In the genomic region with DNA sequence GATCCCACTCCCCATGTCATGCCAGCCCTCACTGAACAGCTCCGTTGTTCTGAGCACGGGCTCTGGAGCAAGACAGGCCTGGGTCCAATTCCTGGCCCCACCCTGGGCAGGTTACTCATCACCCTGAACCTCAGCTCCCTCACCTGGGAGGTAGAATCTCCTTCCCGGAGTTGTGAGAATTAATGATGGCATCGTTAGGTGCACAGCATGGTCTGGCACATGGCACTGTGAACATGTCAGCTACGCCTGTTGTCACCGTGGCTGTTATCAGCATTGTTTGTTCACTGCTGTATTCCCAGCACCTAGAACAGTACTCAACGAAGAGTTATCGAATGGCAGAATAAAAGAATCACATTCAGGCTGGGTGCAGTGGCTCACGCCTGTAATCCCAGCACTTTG, we compare ENCODE assay signal across 23 cellular contexts. TPM values are rescaled to one million over a fixed set of nuclear protein-coding genes. Genes with fewer than 3 reads are reported as not detected.
DNase-seq lines count a peak whose midpoint lies in the region; ATAC-seq and TF ChIP-seq lines count a peak whose summit lies in the region.
"Had no signal": no experiment of that assay in that cellular context is flagged by ENCODE, and none has a peak within 500 bp of the region (broad histone marks: within the 10 kb centered on the region; RNA-seq: fewer than 3 reads in every experiment).

No MANE protein-coding gene starts in this region.

- TF ChIP-seq CTCF in WERI-Rb-1 (IDR thresholded peaks at IDR 0.05; ENCODE audit: low read depth, low read length) (no peak), foreskin keratinocyte (conservative IDR thresholded peaks at IDR 0.05) (no peak), uterus (IDR thresholded peaks at IDR 0.05) (no peak)

- H4K91ac ChIP-seq in neuronal stem cell (ENCODE audit: low read depth, low read length, poor library complexity) = no peak overlapping the region

- H2BK120ac ChIP-seq in neuronal stem cell (ENCODE audit: low read depth, low read length) = no peak overlapping the region

- TF ChIP-seq POLR2A in uterus (IDR thresholded peaks at IDR 0.05) = no peak

- H3K18ac ChIP-seq in neuronal stem cell (ENCODE audit: low read length) = peak overlapping the region; percentile 18

- H3K36me3 ChIP-seq in WERI-Rb-1 (peaks cover 31% of the 10 kb centered on the region), neuronal stem cell (replicated peaks in 1 of 2; ENCODE audit: control insufficient read depth in 2 of 2, insufficient read depth in 2 of 2, low read length in 2 of 2) (peaks cover 15 to 33% of the 10 kb centered on the region in 2 donors), uterus (no peaks in the 10 kb centered on the region)

- H4K8ac ChIP-seq in neuronal stem cell (ENCODE audit: low read depth, low read length) = no peak overlapping the region

- intact Hi-C loops in uterus (cut with DNase I; ENCODE audit: low total_unique reads) = no loop called here

- ATAC-seq in foreskin keratinocyte (peak; percentile 19), HG02970 (IDR thresholded peaks at IDR 0.05; ENCODE audit: low FRiP score, unreplicated experiment) (no peak), GM21529 (IDR thresholded peaks at IDR 0.05; ENCODE audit: unreplicated experiment) (no peak), HG02571 (IDR thresholded peaks at IDR 0.05; ENCODE audit: unreplicated experiment) (no peak)
- ATAC-seq: activated CD4-positive, alpha-beta T cell treated with anti-CD3 and anti-CD28 coated beads for 36 hours; HCT116; right lobe of liver; T-cell had no signal

- WGBS in neuronal stem cell (ENCODE audit: extremely low coverage in 2 of 2, insufficient read length in 2 of 2, insufficient replicate concordance in 1 of 2), 2 donors = no CpG with 5 or more reads among the region's 9 CpGs

- H2BK12ac ChIP-seq in neuronal stem cell (ENCODE audit: low read length) = no peak overlapping the region

- H3K9me3 ChIP-seq in WERI-Rb-1 (ENCODE audit: severe bottlenecking) (no peaks in the 10 kb centered on the region), neuronal stem cell (replicated peaks in 1 of 2; ENCODE audit: control insufficient read depth in 2 of 2, insufficient read depth in 1 of 2, low read depth in 1 of 2, low read length in 2 of 2) (peaks cover 0 to 2% of the 10 kb centered on the region in 2 donors), uterus (no peaks in the 10 kb centered on the region)
- H3K9me3 ChIP-seq: right lobe of liver had no signal

- no peak overlapping the region for H2BK15ac ChIP-seq in neuronal stem cell (ENCODE audit: low read length)

- H3K4me2 ChIP-seq in neuronal stem cell (ENCODE audit: insufficient read depth, low read length, poor library complexity, severe bottlenecking) = no peak overlapping the region
- H3K4me2 ChIP-seq: KMS-11 had no signal

- no peaks in the 10 kb centered on the region for H3K4me1 ChIP-seq in foreskin keratinocyte
- H3K4me1 ChIP-seq in neuronal stem cell (ENCODE audit: control insufficient read depth in 2 of 2, insufficient read depth in 1 of 2, low read depth in 1 of 2, low read length in 2 of 2) = peaks cover 5 to 7% of the 10 kb centered on the region in 2 donors
- peaks cover 0 to 4% of the 10 kb centered on the region in 2 donors for H3K4me1 ChIP-seq in uterus
- H3K4me1 ChIP-seq: right lobe of liver had no signal

- H2AK5ac ChIP-seq in neuronal stem cell (ENCODE audit: low read depth, low read length) = peak overlapping the region; percentile 52

- H3K27ac ChIP-seq in WERI-Rb-1 (peak overlapping the region; percentile 90), foreskin keratinocyte (no peak overlapping the region), neuronal stem cell (replicated peaks; ENCODE audit: low read length) (no peak overlapping the region), uterus (peak overlapping the region; percentile 79 to 85)
- H3K27ac ChIP-seq: KMS-11, right lobe of liver had no signal

- no peak overlapping the region for H3K14ac ChIP-seq in neuronal stem cell (ENCODE audit: low read length)

- no peak for DNase-seq in WERI-Rb-1
- DNase-seq in foreskin keratinocyte = no peak
- no peak for DNase-seq in neuronal stem cell (ENCODE audit: low spot score)
- DNase-seq in uterus = no peak
- DNase-seq: activated CD4-positive, alpha-beta T cell treated with anti-CD3 and anti-CD28 coated beads for 36 hours; activated naive CD4-positive, alpha-beta T cell treated with anti-CD3 and anti-CD28 coated beads, Interleukin-2, amount 50 U/mL, for 16 hours; anterior cingulate cortex; CD4-positive, alpha-beta T cell; foreskin melanocyte; hippocampal formation; NCI-H1930; NCI-H446; nucleus accumbens; OCI-M1; right lobe of liver; SIG-M5; stimulated activated CD8-positive, alpha-beta memory T cell treated with anti-CD3 and anti-CD28 coated beads, Interleukin-4, amount 100 ng/mL, for 48 hours; T-cell had no signal

- H3K27me3 ChIP-seq in WERI-Rb-1 (ENCODE audit: insufficient read depth, low read depth, severe bottlenecking) = no peaks in the 10 kb centered on the region
- no peaks in the 10 kb centered on the region for H3K27me3 ChIP-seq in foreskin keratinocyte
- H3K27me3 ChIP-seq in neuronal stem cell (ENCODE audit: control insufficient read depth in 3 of 3, insufficient read depth in 3 of 3, low read depth in 1 of 3, low read length in 3 of 3) = no peaks in the 10 kb centered on the region
- no peaks in the 10 kb centered on the region for H3K27me3 ChIP-seq in uterus
- H3K27me3 ChIP-seq: right lobe of liver had no signal

- H3K4me3 ChIP-seq in WERI-Rb-1 (ENCODE audit: low read depth, low read length) = no peak overlapping the region
- no peak overlapping the region for H3K4me3 ChIP-seq in neuronal stem cell (ENCODE audit: low read length in 2 of 2)
- H3K4me3 ChIP-seq in uterus = no peak overlapping the region
- H3K4me3 ChIP-seq: right lobe of liver had no signal

- H3K23ac ChIP-seq in neuronal stem cell (ENCODE audit: low read depth, low read length, poor library complexity) = no peak overlapping the region

- no peak overlapping the region for H3K4ac ChIP-seq in neuronal stem cell (ENCODE audit: low read length)

- H3K9ac ChIP-seq in neuronal stem cell (ENCODE audit: low read depth, low read length, poor library complexity) = peak overlapping the region; percentile 3
- H3K9ac ChIP-seq: KMS-11 had no signal

- no peak overlapping the region for H2BK5ac ChIP-seq in neuronal stem cell (ENCODE audit: low read length)

- no peak overlapping the region for H2AFZ ChIP-seq in neuronal stem cell (ENCODE audit: low read length)

- H3K79me1 ChIP-seq in neuronal stem cell (ENCODE audit: low read depth, low read length) = peaks cover 2% of the 10 kb centered on the region

RNA-seq across cellular contexts. Expression of a gene that starts 43.0 kb away (rescaled TPM):
- total RNA-seq in foreskin keratinocyte (9.8 and 11.0 TPM in 2 replicates), uterus (10 to 100 TPM in 2 of 4 donors, 1 to 10 TPM in 2; 6.5 to 25.9 (median 11.3) TPM)
- polyA plus RNA-seq in foreskin keratinocyte = 10.5 and 11.1 TPM in 2 replicates
- 7.6 TPM for polyA plus RNA-seq in neuronal stem cell (2013, experiment 1 of 2)
- polyA plus RNA-seq in neuronal stem cell (2013, experiment 2 of 2) = 7.2 TPM

RNA-seq across cellular contexts. Expression of a gene that starts 43.1 kb away (rescaled TPM):
- 2,227 and 2,321 TPM in 2 replicates for total RNA-seq in foreskin keratinocyte
- 3,069 and 3,317 TPM in 2 replicates for polyA plus RNA-seq in foreskin keratinocyte
- polyA plus RNA-seq in neuronal stem cell (2013, experiment 1 of 2) = 3,244 TPM
- polyA plus RNA-seq in neuronal stem cell (2013, experiment 2 of 2) = 3,233 TPM
- 1,000 to 10,000 TPM in 3 of 4 donors, 100 to 1,000 TPM in 1; 999 to 4,423 (median 2,373) TPM for total RNA-seq in uterus

Comparison
In these comparisons a context has a peak if more than half of its experiments do, and no peak if none do; other contexts are left out.
1. H3K27ac ChIP-seq: peak in WERI-Rb-1 (single experiment) and uterus (2 of 2); none in foreskin keratinocyte (single experiment) and neuronal stem cell (single experiment).